Comparison of ENCODE assay signal across 8 cellular contexts in the genomic region with DNA sequence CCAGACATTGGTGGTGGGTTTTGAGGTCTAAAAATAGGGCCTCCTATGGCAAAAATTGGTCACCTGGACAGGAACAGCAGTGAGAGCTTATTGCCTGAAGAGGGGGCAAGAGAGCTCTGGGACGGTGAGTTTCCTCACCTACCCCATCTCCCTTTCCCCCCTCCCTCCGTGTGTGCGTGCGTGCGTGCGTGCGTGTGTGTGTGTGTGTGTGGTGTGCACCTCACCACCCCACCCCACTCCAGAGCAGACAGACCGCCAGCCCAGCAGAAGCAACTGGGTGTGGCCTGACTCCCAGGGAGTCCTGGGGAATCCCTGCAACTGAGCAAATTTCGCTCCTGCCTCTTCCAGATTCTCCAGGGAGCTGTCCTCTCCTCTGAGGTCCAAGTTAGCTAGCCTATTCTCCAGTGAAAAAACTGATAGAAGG. TPM values are rescaled to one million over a fixed set of nuclear protein-coding genes. Genes with fewer than 3 reads are reported as not detected.
DNase-seq lines count a peak whose midpoint lies in the region; ATAC-seq and TF ChIP-seq lines count a peak whose summit lies in the region.

No MANE protein-coding gene starts in this region.

- ATAC-seq in GM19035 (IDR thresholded peaks at IDR 0.05; ENCODE audit: unreplicated experiment): peak; percentile 33
- peak; percentile 44 for ATAC-seq in activated naive CD8-positive, alpha-beta T cell treated with anti-CD3 and anti-CD28 coated beads, Interleukin-2, amount 10 ng/mL, durations not matched to agents 7 days and 5 days (ENCODE audit: low read depth)
- ATAC-seq in left cardiac atrium: peak; percentile 34 to 64
- ATAC-seq in GM18870 (IDR thresholded peaks at IDR 0.05; ENCODE audit: unreplicated experiment): no peak

- CTCF ChIA-PET in AG04450 (lab: Charles Lee): interaction anchor here (0.6 to 3.5 kb wide), 18 partner anchors 11 to 962 kb away, joined by 3 to 45 read pairs (median 6); a partner anchor contains a TSS

- H4K20me1 ChIP-seq in Loucy (ENCODE audit: insufficient read depth, low read length, poor library complexity, severe bottlenecking): no peaks in the 10 kb centered on the region

- H3K4me2 ChIP-seq in Loucy (ENCODE audit: low read depth, low read length, poor library complexity, severe bottlenecking): peak overlapping the region; percentile 89

- H3K9me3 ChIP-seq in AG04450 (ENCODE audit: control insufficient read depth, insufficient read depth, low read length): no peaks in the 10 kb centered on the region
- no peaks in the 10 kb centered on the region for H3K9me3 ChIP-seq in Loucy (ENCODE audit: insufficient read depth, low read depth, low read length)
- no peaks in the 10 kb centered on the region for H3K9me3 ChIP-seq in sigmoid colon

- H3K9me3 Mint-ChIP-seq in activated naive CD8-positive, alpha-beta T cell treated with anti-CD3 and anti-CD28 coated beads, Interleukin-2, amount 10 ng/mL, durations not matched to agents 7 days and 5 days: no peaks in the 10 kb centered on the region

- TF ChIP-seq CTCF in AG04450 (IDR thresholded peaks at IDR 0.05; ENCODE audit: low read depth, low read length): peak; percentile 64
- TF ChIP-seq CTCF in Loucy (conservative IDR thresholded peaks at IDR 0.05; ENCODE audit: low read length): peak; percentile 57
- peak; percentile 52 to 65 (median 60) for TF ChIP-seq CTCF in sigmoid colon (IDR thresholded peaks at IDR 0.05)

- H3K9ac ChIP-seq in Loucy (ENCODE audit: low read depth, low read length, poor library complexity, severe bottlenecking): peak overlapping the region; percentile 67

- intact Hi-C loops in left cardiac atrium (cut with DNase I) (loop anchor here (5.0 kb wide), 3 partner anchors 44 to 104 kb away; a partner anchor contains a TSS), sigmoid colon (cut with DNase I) (loop anchor here (1.0 to 5.0 kb wide), 2 partner anchors 104 to 154 kb away; a partner anchor contains a TSS)

- H3K36me3 Mint-ChIP-seq in activated naive CD8-positive, alpha-beta T cell treated with anti-CD3 and anti-CD28 coated beads, Interleukin-2, amount 10 ng/mL, durations not matched to agents 7 days and 5 days: peaks cover 5% of the 10 kb centered on the region

- peak overlapping the region; percentile 74 for H3K4me3 Mint-ChIP-seq in activated naive CD8-positive, alpha-beta T cell treated with anti-CD3 and anti-CD28 coated beads, Interleukin-2, amount 10 ng/mL, durations not matched to agents 7 days and 5 days

- no peaks in the 10 kb centered on the region for H3K9me2 ChIP-seq in Loucy (replicated peaks; ENCODE audit: low read depth, low read length)

- DNase-seq in AG04450 (ENCODE audit: low read depth, low spot score): no peak
- peak; percentile 36 for DNase-seq in SKM-1 treated with dmso at 0.1 percent for 144 hours (lab: John Stamatoyannopoulos, UW; ENCODE audit: unreplicated experiment)
- peak; percentile 66 for DNase-seq in activated naive CD8-positive, alpha-beta T cell treated with anti-CD3 and anti-CD28 coated beads, Interleukin-2, amount 10 ng/mL, durations not matched to agents 7 days and 5 days
- DNase-seq in left cardiac atrium: peak; percentile 75
- peak; percentile 93 for DNase-seq in sigmoid colon

- no peak for TF ChIP-seq POLR2A in sigmoid colon (IDR thresholded peaks at IDR 0.05)

- H3K27ac ChIP-seq in AG04450 (ENCODE audit: low read depth, low read length): no peak overlapping the region
- H3K27ac ChIP-seq in sigmoid colon: peak overlapping the region; percentile 85 to 91 (median 86)

- no peaks in the 10 kb centered on the region for H3K36me3 ChIP-seq in Loucy (ENCODE audit: insufficient read depth, low read length)
- H3K36me3 ChIP-seq in sigmoid colon: no peaks in the 10 kb centered on the region

- H3K27ac Mint-ChIP-seq in activated naive CD8-positive, alpha-beta T cell treated with anti-CD3 and anti-CD28 coated beads, Interleukin-2, amount 10 ng/mL, durations not matched to agents 7 days and 5 days: peak overlapping the region; percentile 96

- H3K4me1 Mint-ChIP-seq in activated naive CD8-positive, alpha-beta T cell treated with anti-CD3 and anti-CD28 coated beads, Interleukin-2, amount 10 ng/mL, durations not matched to agents 7 days and 5 days: peaks cover 34% of the 10 kb centered on the region

- H2AFZ ChIP-seq in Loucy (ENCODE audit: low read length): no peak overlapping the region

- no peaks in the 10 kb centered on the region for H3K27me3 Mint-ChIP-seq in activated naive CD8-positive, alpha-beta T cell treated with anti-CD3 and anti-CD28 coated beads, Interleukin-2, amount 10 ng/mL, durations not matched to agents 7 days and 5 days

- H3K79me2 ChIP-seq in Loucy (ENCODE audit: insufficient read depth, low read length): peaks cover 5% of the 10 kb centered on the region; the same call in 1 of the 2 replicates

- H3K27me3 ChIP-seq in AG04450 (ENCODE audit: control insufficient read depth, insufficient read depth, low read length): no peaks in the 10 kb centered on the region
- no peaks in the 10 kb centered on the region for H3K27me3 ChIP-seq in Loucy (ENCODE audit: insufficient read depth, low read length, poor library complexity, severe bottlenecking)
- H3K27me3 ChIP-seq in sigmoid colon: no peaks in the 10 kb centered on the region

- H3K4me1 ChIP-seq in Loucy (ENCODE audit: insufficient read depth, low read length, poor library complexity, severe bottlenecking): peaks cover 29% of the 10 kb centered on the region
- peaks cover 0 to 28% (median 7%) of the 10 kb centered on the region in 4 donors for H3K4me1 ChIP-seq in sigmoid colon

- 1 to 9% methylated on average over 4 to 9 of the region's 9 CpGs for WGBS in sigmoid colon, 2 donors

- peaks cover 7% of the 10 kb centered on the region; the same call in 1 of the 2 replicates for H3F3A ChIP-seq in Loucy (ENCODE audit: low read depth)

- no peak overlapping the region for H3K4me3 ChIP-seq in AG04450 (ENCODE audit: low read depth, low read length)
- H3K4me3 ChIP-seq in Loucy (ENCODE audit: low read length, poor library complexity, severe bottlenecking): peak overlapping the region; percentile 62
- peak overlapping the region in 1 of 4 donors; percentile 4 for H3K4me3 ChIP-seq in sigmoid colon

- TF ChIP-seq EP300 in sigmoid colon (IDR thresholded peaks at IDR 0.05): peak in 2 of 4 donors; percentile 30 to 51

- POLR2A ChIA-PET in AG04450 (lab: Yijun Ruan, JAX): interaction anchor here (2.0 kb wide), 1 partner anchor 44 kb away, joined by 8 read pairs; no protein-coding TSS in a partner anchor
- POLR2A ChIA-PET in activated naive CD8-positive, alpha-beta T cell treated with anti-CD3 and anti-CD28 coated beads, Interleukin-2, amount 10 ng/mL, durations not matched to agents 7 days and 5 days (lab: Charles Lee): interaction anchor here (0.7 to 9.8 kb wide), 9 partner anchors 13 to 328 kb away, joined by 4 to 317 read pairs (median 5); a partner anchor contains a TSS

RNA-seq across cellular contexts. Expression of a gene that starts 44.7 kb away (rescaled TPM):
- polyA plus RNA-seq in AG04450 (2011; rRNA removed): 64.2 and 67.9 TPM in 2 replicates
- polyA minus RNA-seq in AG04450 (2011; rRNA and poly(A)+ RNA removed): 38.9 and 52.3 TPM in 2 replicates
- total RNA-seq in activated naive CD8-positive, alpha-beta T cell treated with anti-CD3 and anti-CD28 coated beads, Interleukin-2, amount 10 ng/mL, durations not matched to agents 7 days and 5 days: 10 to 100 TPM; 62.0 to 69.2 TPM
- total RNA-seq in left cardiac atrium: 10 to 100 TPM; 24.3 to 29.1 TPM
- total RNA-seq in sigmoid colon: 10 to 100 TPM; 16.3 to 35.8 (median 21.5) TPM
- polyA plus RNA-seq in sigmoid colon: 10 to 100 TPM in 2 of 3 donors, 1 to 10 TPM in 1; 9.6 to 24.4 (median 10.6) TPM
